ENCODE assay signal across 10 cellular contexts in the genomic region with DNA sequence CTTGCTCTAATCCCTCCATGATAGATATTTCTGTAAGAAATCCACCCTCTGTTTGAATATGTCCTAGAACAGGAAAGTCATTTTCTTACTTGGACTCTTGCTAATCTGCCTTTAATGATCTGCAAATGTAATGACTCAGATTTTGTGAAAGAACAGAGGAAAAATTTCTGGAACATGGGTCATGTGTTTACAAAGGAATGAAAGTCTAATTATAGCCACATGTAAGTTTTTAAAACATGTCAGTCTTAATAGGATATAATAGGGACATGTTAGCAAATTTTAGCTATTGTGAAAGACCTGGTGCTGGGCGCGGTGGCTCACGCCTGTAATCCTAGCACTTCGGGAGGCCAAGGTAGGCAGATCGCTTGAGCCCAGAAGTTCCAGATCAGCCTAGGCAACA. TPM values are rescaled to one million over a fixed set of nuclear protein-coding genes. Genes with fewer than 3 reads are reported as not detected.
DNase-seq lines count a peak whose midpoint lies in the region; ATAC-seq and TF ChIP-seq lines count a peak whose summit lies in the region.
"Had no signal": no experiment of that assay in that cellular context is flagged by ENCODE, and none has a peak within 500 bp of the region (broad histone marks: within the 10 kb centered on the region; RNA-seq: fewer than 3 reads in every experiment).

No MANE protein-coding gene starts in this region.

- no peak for TF ChIP-seq POLR2A in lower leg skin (IDR thresholded peaks at IDR 0.05)

- no peak for TF ChIP-seq CTCF in lower leg skin (IDR thresholded peaks at IDR 0.05)

- H3K36me3 ChIP-seq in aorta (ENCODE audit: control insufficient read depth in 1 of 2, insufficient read depth in 2 of 2, low read length in 1 of 2), result no peaks in the 10 kb centered on the region

- no peak overlapping the region for H3K27ac ChIP-seq in aorta (ENCODE audit: low read depth in 1 of 2, low read length in 2 of 2)

- ATAC-seq in aorta (ENCODE audit: low FRiP score), result peak; percentile 52
- ATAC-seq: mucosa of descending colon had no signal

- H3K9me3 ChIP-seq in aorta (ENCODE audit: control insufficient read depth, low read length), result no peaks in the 10 kb centered on the region
- H3K9me3 ChIP-seq: mucosa of descending colon had no signal

- intact Hi-C loops in lower leg skin (cut with DNase I; ENCODE audit: low total_unique reads) (no loop called here), aorta (cut with DNase I) (no loop called here)

- no peak overlapping the region for H3K4me3 ChIP-seq in lower leg skin (ENCODE audit: low read depth, poor library complexity, severe bottlenecking)
- no peak overlapping the region for H3K4me3 ChIP-seq in aorta (ENCODE audit: low read length in 2 of 2)
- H3K4me3 ChIP-seq: mucosa of descending colon had no signal

- DNase-seq in M059J (ENCODE audit: low read depth) (peak; percentile 38), dermis blood vessel endothelial cell (peak; percentile 5), lower leg skin (ENCODE audit: low spot score in 2 of 2) (peak; percentile 46 to 89), aorta (no peak)
- no peak for DNase-seq in activated naive CD4-positive, alpha-beta T cell treated with Interleukin-2 at 50 U/mL for 16 hours
- DNase-seq in NK-92 treated with Interleukin-12 subunit alpha and Interleukin-12 subunit beta, amount 100 ng/mL, for 24 hours (lab: John Stamatoyannopoulos, UW), result no peak
- no peak for DNase-seq in stimulated activated naive CD4-positive, alpha-beta T cell (lab: John Stamatoyannopoulos, UW)
- DNase-seq: activated naive CD4-positive, alpha-beta T cell; Kasumi-1; mucosa of descending colon had no signal

- no peaks in the 10 kb centered on the region for H3K27me3 ChIP-seq in aorta (ENCODE audit: control insufficient read depth in 1 of 2, insufficient read depth in 2 of 2, low read length in 1 of 2)

- H3K4me1 ChIP-seq in aorta (ENCODE audit: control insufficient read depth in 1 of 2, insufficient read depth in 2 of 2, low read length in 2 of 2), result peaks cover 0 to 2% of the 10 kb centered on the region in 2 donors

- 32 to 45% methylated on average over 5 of the region's 5 CpGs for WGBS in lower leg skin, 2 donors
- 66 to 68% methylated on average over 5 of the region's 5 CpGs for WGBS in aorta, 2 donors

RNA-seq across cellular contexts. Expression of a gene that starts 47.6 kb away (rescaled TPM):
- total RNA-seq in M059J (2014; rRNA removed; shearing (Covaris generic)), result 0.74 and 2.5 TPM in 2 replicates
- total RNA-seq in dermis blood vessel endothelial cell (3.4 and 4.4 TPM in 2 replicates), lower leg skin (10 to 100 TPM in 1 of 4 donors, 1 to 10 TPM in 3; 4.2 to 10.5 (median 4.7) TPM), aorta (10 to 100 TPM in 1 of 2 donors, 1 to 10 TPM in 1; 3.6 to 10.3 TPM)
- polyA plus RNA-seq in aorta, result 10 to 100 TPM in 1 of 2 donors, 1 to 10 TPM in 1; 4.1 to 10.8 TPM

RNA-seq across cellular contexts. Expression of a gene that starts 47.8 kb away (rescaled TPM):
- total RNA-seq in M059J (2014; rRNA removed; shearing (Covaris generic)), result 12.3 and 18.0 TPM in 2 replicates
- total RNA-seq in dermis blood vessel endothelial cell, result 18.5 and 32.4 TPM in 2 replicates
- 10 to 100 TPM; 21.2 to 33.1 (median 23.0) TPM for total RNA-seq in lower leg skin
- total RNA-seq in aorta, result 10 to 100 TPM; 15.0 to 15.5 TPM
- polyA plus RNA-seq in aorta, result 1 to 10 TPM; 8.0 to 8.5 TPM

Comparison
In these comparisons a context has a peak if more than half of its experiments do, and no peak if none do; other contexts are left out.
1. DNase-seq: peak in M059J (single experiment), dermis blood vessel endothelial cell (single experiment) and lower leg skin (2 of 2); none in aorta (0 of 2), activated naive CD4-positive, alpha-beta T cell treated with Interleukin-2 at 50 U/mL for 16 hours (single experiment), NK-92 treated with Interleukin-12 subunit alpha and Interleukin-12 subunit beta, amount 100 ng/mL, for 24 hours (single experiment) and stimulated activated naive CD4-positive, alpha-beta T cell (0 of 6).